In the genomic region with DNA sequence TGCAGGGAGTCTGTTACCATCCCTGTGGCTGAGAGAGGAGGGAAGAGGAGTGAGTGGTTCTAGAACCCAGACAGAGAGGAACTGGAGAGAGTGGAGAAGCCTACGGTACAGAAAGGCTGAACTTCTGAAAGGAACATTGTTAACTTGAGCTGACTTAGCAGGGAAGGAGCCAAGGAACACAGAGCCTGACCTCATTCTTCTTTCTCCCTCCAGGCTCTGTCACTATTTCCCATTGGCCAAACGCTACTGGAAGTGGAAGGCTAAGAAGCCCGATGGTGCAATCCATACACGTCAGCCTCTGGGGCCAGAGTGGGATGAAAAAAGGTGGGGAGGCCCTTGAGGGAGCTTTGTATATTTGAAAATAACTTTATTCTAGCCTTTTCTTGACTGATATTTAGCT, we compare ENCODE assay signal across 30 cellular contexts. TPM values are rescaled to one million over a fixed set of nuclear protein-coding genes. Genes with fewer than 3 reads are reported as not detected.
DNase-seq lines count a peak whose midpoint lies in the region; FAIRE-seq and TF ChIP-seq lines count a peak whose summit lies in the region.
"Had no signal": no experiment of that assay in that cellular context is flagged by ENCODE, and none has a peak within 500 bp of the region (broad histone marks: within the 10 kb centered on the region; RNA-seq: fewer than 3 reads in every experiment).

No MANE protein-coding gene starts in this region.

- H3K4me1 ChIP-seq in uterus, result peaks cover 0 to 8% of the 10 kb centered on the region in 2 donors
- no peaks in the 10 kb centered on the region for H3K4me1 ChIP-seq in MM.1S (ENCODE audit: low read length)
- H3K4me1 ChIP-seq: BLaER1 treated with 17β-estradiol and CSF1 and Interleukin-3, amounts not matched to agents 10 nM and 100 nM; lower lobe of right lung; sigmoid colon had no signal

- no peaks in the 10 kb centered on the region for H3K9me2 ChIP-seq in MM.1S (replicated peaks; ENCODE audit: insufficient read depth, low read length)

- H4K20me1 ChIP-seq in MM.1S (ENCODE audit: insufficient read depth, low read length), result no peaks in the 10 kb centered on the region
- H4K20me1 ChIP-seq: BLaER1 treated with 17β-estradiol and CSF1 and Interleukin-3, amounts not matched to agents 10 nM and 100 nM had no signal

- H3K4me3 ChIP-seq in uterus (no peak overlapping the region), MM.1S (ENCODE audit: low read length) (no peak overlapping the region)
- H3K4me3 ChIP-seq: BLaER1 treated with 17β-estradiol and CSF1 and Interleukin-3, amounts not matched to agents 10 nM and 100 nM; cardiac muscle cell; coronary artery; lower lobe of right lung; MG63; sigmoid colon had no signal

- H3K36me3 ChIP-seq in uterus (no peaks in the 10 kb centered on the region), MM.1S (replicated peaks; ENCODE audit: insufficient read depth, low read length) (no peaks in the 10 kb centered on the region)
- H3K36me3 ChIP-seq: BLaER1 treated with 17β-estradiol and CSF1 and Interleukin-3, amounts not matched to agents 10 nM and 100 nM; cardiac muscle cell; lower lobe of right lung; MG63; sigmoid colon had no signal

- DNase-seq in SK-MEL-5 (ENCODE audit: low read depth, low spot score) (peak; percentile 85), globus pallidus (ENCODE audit: low spot score) (peak; percentile 20), midbrain (lab: John Stamatoyannopoulos, UW) (peak; percentile 41), uterus (peak; percentile 62 to 79), MM.1S (no peak), mucosa of gallbladder (ENCODE audit: low spot score) (no peak), GM19239 (ENCODE audit: insufficient read length, low spot score) (no peak)
- DNase-seq: activated CD4-positive, CD25-positive, alpha-beta regulatory T cell treated with anti-CD3 and anti-CD28 coated beads, Interleukin-2, amount 50 U/mL, for 72 hours; activated CD8-positive, alpha-beta T cell treated with anti-CD3 and anti-CD28 coated beads, Interleukin-2, amount 10 ng/mL, durations not matched to agents 7 days and 5 days; Caco-2; effector memory CD8-positive, alpha-beta T cell; erythroblast; GDM1; H7; lower lobe of right lung; MG63; NCI-H1417; NCI-H446; sigmoid colon; stimulated activated naive CD8-positive, alpha-beta T cell treated with anti-CD3 and anti-CD28 coated beads, Interleukin-15, Interleukin-2, amounts not matched to agents 100 U/mL and 50 U/mL, for 24 hours; T-helper 2 cell had no signal

- H3K27ac ChIP-seq in uterus (peak overlapping the region in 1 of 2 donors; percentile 19), MM.1S (ENCODE audit: low read length) (no peak overlapping the region)
- H3K27ac ChIP-seq: BLaER1 treated with 17β-estradiol and CSF1 and Interleukin-3, amounts not matched to agents 10 nM and 100 nM; cardiac muscle cell; lower lobe of right lung; sigmoid colon had no signal

- no peak overlapping the region for H3K9ac ChIP-seq in MM.1S (ENCODE audit: low read length)
- H3K9ac ChIP-seq: BLaER1 treated with 17β-estradiol and CSF1 and Interleukin-3, amounts not matched to agents 10 nM and 100 nM had no signal

- H3K27me3 ChIP-seq in uterus (no peaks in the 10 kb centered on the region), MM.1S (replicated peaks; ENCODE audit: insufficient read depth, low read length) (no peaks in the 10 kb centered on the region)
- H3K27me3 ChIP-seq: BLaER1 treated with 17β-estradiol and CSF1 and Interleukin-3, amounts not matched to agents 10 nM and 100 nM; cardiac muscle cell had no signal

- no peak for FAIRE-seq in GM19239 (lab: Jason Lieb, UNC)
- FAIRE-seq: frontal cortex, keratinocyte had no signal

- TF ChIP-seq CTCF in uterus (IDR thresholded peaks at IDR 0.05) (no peak), MM.1S (IDR thresholded peaks at IDR 0.05; ENCODE audit: low read length) (no peak)

- TF ChIP-seq POLR2A in uterus (IDR thresholded peaks at IDR 0.05), result no peak

- H2AFZ ChIP-seq in MM.1S (ENCODE audit: low read length), result no peak overlapping the region

- in situ Hi-C loops in SK-MEL-5 (cut with HindIII; ENCODE audit: low pct_unique_long_range_greater_than_20kb, low sequenced_read_pairs), result no loop called here

- no peaks in the 10 kb centered on the region for H3F3A ChIP-seq in MM.1S (ENCODE audit: insufficient read depth, low read length)

- no peak overlapping the region for H3K4me2 ChIP-seq in MM.1S (ENCODE audit: low read depth, low read length)
- H3K4me2 ChIP-seq: BLaER1 treated with 17β-estradiol and CSF1 and Interleukin-3, amounts not matched to agents 10 nM and 100 nM had no signal

- H3K9me3 ChIP-seq in uterus, result no peaks in the 10 kb centered on the region
- no peaks in the 10 kb centered on the region for H3K9me3 ChIP-seq in MM.1S (replicated peaks; ENCODE audit: insufficient read depth, low read length)
- H3K9me3 ChIP-seq: BLaER1 treated with 17β-estradiol and CSF1 and Interleukin-3, amounts not matched to agents 10 nM and 100 nM; Caco-2; lower lobe of right lung; MG63; sigmoid colon had no signal

- no peaks in the 10 kb centered on the region for H3K79me2 ChIP-seq in MM.1S (ENCODE audit: low read length)

- intact Hi-C loops in uterus (cut with DNase I; ENCODE audit: low total_unique reads), result no loop called here

RNA-seq across cellular contexts. Expression of a gene that starts 16.5 kb away (rescaled TPM):
- 0.35 and 0.69 TPM in 2 replicates for total RNA-seq in SK-MEL-5 (2014; rRNA removed; shearing (Covaris generic))
- polyA plus RNA-seq in SK-MEL-5 (2015; cell fraction: cytosol; rRNA removed), result 0.96 and 2.7 TPM in 2 replicates
- 0.85 and 1.8 TPM in 2 replicates for polyA plus RNA-seq in SK-MEL-5 (2015; cell fraction: nucleus; rRNA removed)
- total RNA-seq in uterus (100 to 1,000 TPM in 1 of 4 donors, 10 to 100 TPM in 3; 51.2 to 125 (median 53.6) TPM), mucosa of gallbladder (0.17 TPM)
- total RNA-seq: activated CD8-positive, alpha-beta T cell treated with anti-CD3 and anti-CD28 coated beads, Interleukin-2, amount 10 ng/mL, durations not matched to agents 7 days and 5 days; activated naive CD4-positive, alpha-beta T cell treated with anti-CD3 and anti-CD28 coated beads, Interleukin-2, amount 50 U/mL, for 72 hours; activated T-helper 2 cell treated with anti-CD3 and anti-CD28 coated beads, Interferon-gamma antibody, Interleukin-2, Interleukin-4, amounts not matched to agents 10 μg/mL and 5 μg/mL and 100 μg/mL, durations not matched to agents 14 hours and 24 hours and 36 hours; frontal cortex had no signal
- polyA plus RNA-seq: AG04450, IgD-negative memory B cell, keratinocyte had no signal

Comparison
In these comparisons a context has a peak if more than half of its experiments do, and no peak if none do; other contexts are left out.
1. DNase-seq: peak in SK-MEL-5 (single experiment), globus pallidus (single experiment), midbrain (single experiment) and uterus (2 of 2); none in MM.1S (single experiment), mucosa of gallbladder (single experiment) and GM19239 (single experiment).
2. RNA of a gene that starts 16.5 kb away (total RNA-seq): 51.2 to 125 TPM in uterus; 0.35 to 0.69 TPM in SK-MEL-5 and 0.17 TPM in mucosa of gallbladder (single experiment); every median in the first group is over 10 times any median in the second.